Comparison of ENCODE assay signal across 9 cellular contexts in genomic region chr9:42852133-42852532, GRCh38.
DNase-seq lines count a peak whose midpoint lies in the region; ATAC-seq and TF ChIP-seq lines count a peak whose summit lies in the region.
"Had no signal": no experiment of that assay in that cellular context is flagged by ENCODE, and none has a peak within 500 bp of the region (broad histone marks: within the 10 kb centered on the region; RNA-seq: fewer than 3 reads in every experiment).

No MANE protein-coding gene starts in this region.

- no peak for TF ChIP-seq CTCF in epithelial cell of esophagus (IDR thresholded peaks at IDR 0.05; ENCODE audit: insufficient read depth, low read depth, low read length, missing control alignments)

- H3K9ac ChIP-seq in NT2/D1 (ENCODE audit: insufficient read length, low read depth): no peak overlapping the region

- no peaks in the 10 kb centered on the region for H3K36me3 ChIP-seq in NT2/D1 (ENCODE audit: insufficient read depth, insufficient read length, low read length)

- DNase-seq in AML-193 (lab: John Stamatoyannopoulos, UW): peak; percentile 6 to 9
- peak; percentile 50 for DNase-seq in NT2/D1 (ENCODE audit: low read depth, low spot score)
- DNase-seq in epithelial cell of esophagus (ENCODE audit: low read depth): peak; percentile 86
- no peak for DNase-seq in SHP77 treated with DMSO at 0.1 percent for 48 hours (lab: John Stamatoyannopoulos, UW)
- DNase-seq in SKM-1 (lab: John Stamatoyannopoulos, UW; ENCODE audit: unreplicated experiment): no peak

- H3K27me3 ChIP-seq in NT2/D1 (ENCODE audit: insufficient read depth, insufficient read length) (peaks cover 6% of the 10 kb centered on the region), mononuclear cell (ENCODE audit: insufficient read depth, low read length) (no peaks in the 10 kb centered on the region)

- H3K9me3 ChIP-seq in NT2/D1 (ENCODE audit: insufficient read depth, low read length) (no peaks in the 10 kb centered on the region), mononuclear cell (ENCODE audit: low read depth, low read length) (no peaks in the 10 kb centered on the region)

- H3K4me3 ChIP-seq in NT2/D1 (ENCODE audit: insufficient read length, low read depth) (no peak overlapping the region), epithelial cell of esophagus (ENCODE audit: low read length) (peak overlapping the region; percentile 40), mononuclear cell (ENCODE audit: low read length) (peak overlapping the region; percentile 34)
- H3K4me3 ChIP-seq: GM12878 had no signal

- H3K4me1 ChIP-seq in NT2/D1 (ENCODE audit: insufficient read depth, insufficient read length): no peaks in the 10 kb centered on the region
- no peaks in the 10 kb centered on the region for H3K4me1 ChIP-seq in mononuclear cell (ENCODE audit: insufficient read depth, low read length)

- ATAC-seq in GM21619 (IDR thresholded peaks at IDR 0.05; ENCODE audit: unreplicated experiment) (peak; percentile 97), GM19455 (IDR thresholded peaks at IDR 0.05; ENCODE audit: unreplicated experiment) (no peak)
- ATAC-seq: GM12878 had no signal

Comparison
In these comparisons a context has a peak if more than half of its experiments do, and no peak if none do; other contexts are left out.
1. DNase-seq: peak in AML-193 (2 of 2), NT2/D1 (single experiment) and epithelial cell of esophagus (single experiment); none in SHP77 treated with DMSO at 0.1 percent for 48 hours (single experiment) and SKM-1 (single experiment).